30 cellular contexts compared by ENCODE assay signal in genomic region chr12:78853231-78853630, GRCh38. TPM values are rescaled to one million over a fixed set of nuclear protein-coding genes. Genes with fewer than 3 reads are reported as not detected.
"Had no signal": no experiment of that assay in that cellular context is flagged by ENCODE, and none has a peak within 500 bp of the region (broad histone marks: within the 10 kb centered on the region; RNA-seq: fewer than 3 reads in every experiment).

No MANE protein-coding gene starts in this region.

- H3K79me2 ChIP-seq: hepatocyte, parathyroid adenoma had no signal

- DNase-seq: colonic mucosa; effector CD8-positive, alpha-beta T cell; endodermal cell; foreskin fibroblast; heart left ventricle; left cardiac atrium; left lung; mesenchymal stem cell; mucosa of descending colon; naive B cell; nephron progenitor cell; right lobe of liver; small intestine; stimulated activated CD4-positive, alpha-beta T cell treated with anti-CD3 and anti-CD28 coated beads, Interleukin-15, amount 100 ng/mL, for 24 hours; stimulated activated CD4-positive, alpha-beta T cell treated with anti-CD3 and anti-CD28 coated beads, Interleukin-2, amount 100 ng/mL, for 48 hours; stimulated activated naive B cell treated with anti-CD40 and anti-IgM and Interleukin-4, amounts not matched to agents 10 μg/mL and 1 μg/mL and 100 μg/mL, for 72 hours; upper lobe of right lung; uterus had no signal

- ATAC-seq: esophagus mucosa; gastroesophageal sphincter; heart left ventricle; left cardiac atrium; left lung; mucosa of descending colon; right lobe of liver; stimulated activated naive B cell treated with anti-CD40 and anti-IgM and Interleukin-4, amounts not matched to agents 10 μg/mL and 1 μg/mL and 100 μg/mL, for 72 hours; upper lobe of right lung had no signal

- H3K4me1 ChIP-seq: colonic mucosa, gastroesophageal sphincter, heart left ventricle, left lung, parathyroid adenoma, right lobe of liver, tibial nerve, upper lobe of right lung, uterus had no signal

- H3K36me3 ChIP-seq: colonic mucosa, gastroesophageal sphincter, heart left ventricle, left lung, right lobe of liver, thoracic aorta, tibial nerve, upper lobe of right lung, uterus had no signal

- H3K36me3 Mint-ChIP-seq: naive B cell; stimulated activated naive B cell treated with anti-CD40 and anti-IgM and Interleukin-4, amounts not matched to agents 10 μg/mL and 1 μg/mL and 100 μg/mL, for 72 hours had no signal

- H3K4me1 Mint-ChIP-seq: endodermal cell; mesothelial cell of epicardium; naive B cell; nephron progenitor cell; stimulated activated naive B cell treated with anti-CD40 and anti-IgM and Interleukin-4, amounts not matched to agents 10 μg/mL and 1 μg/mL and 100 μg/mL, for 72 hours had no signal

- H3K4me2 ChIP-seq: hepatocyte had no signal

- H3K4me3 ChIP-seq: colonic mucosa, gastroesophageal sphincter, heart left ventricle, hepatocyte, left lung, mucosa of descending colon, right lobe of liver, thoracic aorta, tibial nerve, upper lobe of right lung, uterus had no signal

- H3K9me3 ChIP-seq: colonic mucosa, mucosa of descending colon, right lobe of liver, thoracic aorta, upper lobe of right lung, uterus had no signal

- H3K9me3 Mint-ChIP-seq: dendritic cell treated with granulocyte-macrophage colony-stimulating factor and Interleukin-4, amounts not matched to agents 40 ng/mL and 50 ng/mL, for 4 days had no signal

- H3K27me3 Mint-ChIP-seq: dendritic cell treated with granulocyte-macrophage colony-stimulating factor and Interleukin-4, amounts not matched to agents 40 ng/mL and 50 ng/mL, for 4 days; naive B cell; progenitor cell of endocrine pancreas; stimulated activated naive CD8-positive, alpha-beta T cell treated with anti-CD3 and anti-CD28 coated beads, Interleukin-15, Interleukin-2, amounts not matched to agents 100 ng/mL and 50 ng/mL, for 24 hours had no signal

- H2AFZ ChIP-seq: hepatocyte, parathyroid adenoma had no signal

- H3K27ac ChIP-seq: colonic mucosa, epithelial cell of prostate, gastroesophageal sphincter, heart left ventricle, hepatocyte, left lung, parathyroid adenoma, right lobe of liver, thoracic aorta, tibial nerve, upper lobe of right lung, uterus had no signal

- H3K4me3 Mint-ChIP-seq: dendritic cell treated with granulocyte-macrophage colony-stimulating factor and Interleukin-4, amounts not matched to agents 40 ng/mL and 50 ng/mL, for 4 days; endodermal cell; mesothelial cell of epicardium; naive B cell; nephron progenitor cell; stimulated activated naive B cell treated with anti-CD40 and anti-IgM and Interleukin-4, amounts not matched to agents 10 μg/mL and 1 μg/mL and 100 μg/mL, for 72 hours; stimulated activated naive CD8-positive, alpha-beta T cell treated with anti-CD3 and anti-CD28 coated beads, Interleukin-15, Interleukin-2, amounts not matched to agents 100 ng/mL and 50 ng/mL, for 24 hours had no signal

- H3K27ac Mint-ChIP-seq: dendritic cell treated with granulocyte-macrophage colony-stimulating factor and Interleukin-4, amounts not matched to agents 40 ng/mL and 50 ng/mL, for 4 days; endodermal cell; mesothelial cell of epicardium; naive B cell; nephron progenitor cell; progenitor cell of endocrine pancreas; stimulated activated naive B cell treated with anti-CD40 and anti-IgM and Interleukin-4, amounts not matched to agents 10 μg/mL and 1 μg/mL and 100 μg/mL, for 72 hours; stimulated activated naive CD8-positive, alpha-beta T cell treated with anti-CD3 and anti-CD28 coated beads, Interleukin-15, Interleukin-2, amounts not matched to agents 100 ng/mL and 50 ng/mL, for 24 hours had no signal

- H3K27me3 ChIP-seq: colonic mucosa, gastroesophageal sphincter, heart left ventricle, hepatocyte, left lung, right lobe of liver, tibial nerve, upper lobe of right lung, uterus had no signal

- H3K9ac ChIP-seq: parathyroid adenoma had no signal

RNA-seq across cellular contexts. Expression of gene SYT1, which starts 11.3 kb away (rescaled TPM):
- total RNA-seq: osteoblast had no signal
- polyA plus RNA-seq: heart left ventricle had no signal
